ENCODE assay signal across 8 cellular contexts in the genomic region with DNA sequence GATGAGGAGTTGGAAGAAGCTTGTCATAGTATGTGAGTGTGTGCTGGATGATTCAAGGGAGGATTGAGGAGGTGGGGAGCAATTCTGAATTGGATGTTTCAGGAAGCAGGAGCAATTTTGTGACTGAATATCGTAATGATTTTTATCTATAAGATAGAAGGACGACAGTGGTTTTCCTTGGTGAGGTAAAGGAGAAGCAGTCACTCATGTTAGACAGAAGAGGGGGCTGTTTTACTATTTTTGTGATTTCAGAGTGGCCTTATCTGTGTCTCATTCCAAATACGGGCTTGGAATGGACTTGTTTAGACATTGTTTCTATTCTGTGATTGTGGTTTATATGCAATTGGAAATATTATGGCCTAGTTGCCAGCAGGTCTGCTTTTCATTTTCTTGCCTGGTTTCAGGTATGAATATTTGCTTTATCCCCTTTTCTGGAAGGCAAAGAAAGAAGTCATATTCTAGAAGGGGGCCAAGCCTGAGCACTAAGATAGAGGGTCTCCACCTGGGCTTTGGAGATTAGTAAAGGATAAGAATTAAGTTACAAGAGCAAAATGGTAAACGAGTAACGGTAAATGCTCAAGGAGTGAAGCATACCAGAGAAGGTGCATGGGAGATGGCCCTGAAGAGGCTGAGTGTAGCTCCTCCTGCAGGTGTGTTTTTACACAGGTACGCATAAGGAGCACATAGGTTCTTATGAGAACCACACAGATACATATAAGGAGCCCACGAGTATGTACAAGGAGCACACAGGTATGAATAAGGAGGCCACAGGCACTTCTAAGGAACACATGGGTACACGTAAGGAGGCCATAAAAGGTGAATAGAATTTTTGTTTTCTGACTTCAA.
DNase-seq lines count a peak whose midpoint lies in the region; ATAC-seq and TF ChIP-seq lines count a peak whose summit lies in the region.

No MANE protein-coding gene starts in this region.

- H2AFZ ChIP-seq in MM.1S (ENCODE audit: low read length): 0 out of 2 replicates have a peak overlapping the region, but pooled peaks have one; percentile 7

- H3K27ac ChIP-seq in MM.1S (ENCODE audit: low read length): no peak overlapping the region
- H3K27ac ChIP-seq in foreskin keratinocyte: no peak overlapping the region
- no peak overlapping the region for H3K27ac ChIP-seq in tibial nerve

- 59 to 60% methylated on average over 8 of the region's 8 CpGs for WGBS in tibial nerve, 2 donors

- H3K9me2 ChIP-seq in MM.1S (replicated peaks; ENCODE audit: insufficient read depth, low read length): no peaks in the 10 kb centered on the region

- DNase-seq in GM04503 (ENCODE audit: low read depth) (peak; percentile 14), MM.1S (peak; percentile 63), SIG-M5 treated with dmso at 0.1 percent for 504 hours (lab: John Stamatoyannopoulos, UW; ENCODE audit: unreplicated experiment) (peak; percentile 77), foreskin keratinocyte (peak; percentile 42 to 67), tibial nerve (ENCODE audit: low spot score in 2 of 2) (no peak)
- DNase-seq in activated T-cell treated with anti-CD3 and anti-CD28 coated beads, Interleukin-2, amount 50 U/mL, for 24 hours: no peak

- H3K27ac Mint-ChIP-seq in activated T-cell treated with anti-CD3 and anti-CD28 coated beads, Interleukin-2, amount 50 U/mL, for 24 hours: no peak overlapping the region

- H3K79me2 ChIP-seq in MM.1S (ENCODE audit: low read length): no peaks in the 10 kb centered on the region

- no peaks in the 10 kb centered on the region for H3K36me3 Mint-ChIP-seq in activated T-cell treated with anti-CD3 and anti-CD28 coated beads, Interleukin-2, amount 50 U/mL, for 24 hours (ENCODE audit: low read depth)

- ATAC-seq in foreskin keratinocyte (peak; percentile 73), GM18861 (IDR thresholded peaks at IDR 0.05; ENCODE audit: unreplicated experiment) (no peak), GM19452 (IDR thresholded peaks at IDR 0.05; ENCODE audit: unreplicated experiment) (no peak)

- H3K9me3 Mint-ChIP-seq in activated T-cell treated with anti-CD3 and anti-CD28 coated beads, Interleukin-2, amount 50 U/mL, for 24 hours: peaks cover 7% of the 10 kb centered on the region

- no peak for TF ChIP-seq POLR2A in tibial nerve (IDR thresholded peaks at IDR 0.05)

- no peaks in the 10 kb centered on the region for H3K27me3 Mint-ChIP-seq in activated T-cell treated with anti-CD3 and anti-CD28 coated beads, Interleukin-2, amount 50 U/mL, for 24 hours

- no peaks in the 10 kb centered on the region for H4K20me1 ChIP-seq in MM.1S (ENCODE audit: insufficient read depth, low read length)

- no peak overlapping the region for H3K4me2 ChIP-seq in MM.1S (ENCODE audit: low read depth, low read length)

- no peak overlapping the region for H3K9ac ChIP-seq in MM.1S (ENCODE audit: low read length)

- no peaks in the 10 kb centered on the region for H3F3A ChIP-seq in MM.1S (ENCODE audit: insufficient read depth, low read length)

- no peak overlapping the region for H3K4me3 ChIP-seq in MM.1S (ENCODE audit: low read length)
- no peak overlapping the region for H3K4me3 ChIP-seq in tibial nerve

- H3K27me3 ChIP-seq in MM.1S (replicated peaks; ENCODE audit: insufficient read depth, low read length) (no peaks in the 10 kb centered on the region), foreskin keratinocyte (no peaks in the 10 kb centered on the region), tibial nerve (no peaks in the 10 kb centered on the region)

- no peak for TF ChIP-seq EP300 in tibial nerve (IDR thresholded peaks at IDR 0.05)

- H3K4me1 ChIP-seq in MM.1S (ENCODE audit: low read length) (no peaks in the 10 kb centered on the region), foreskin keratinocyte (peaks cover 6% of the 10 kb centered on the region), tibial nerve (peaks cover 0 to 9% (median 0%) of the 10 kb centered on the region in 4 donors)

- TF ChIP-seq CTCF in MM.1S (IDR thresholded peaks at IDR 0.05; ENCODE audit: low read length) (peak; percentile 67), foreskin keratinocyte (conservative IDR thresholded peaks at IDR 0.05) (peak; percentile 82), tibial nerve (IDR thresholded peaks at IDR 0.05) (peak in 2 of 5 experiments; percentile 17 to 23)

- H3K4me3 Mint-ChIP-seq in activated T-cell treated with anti-CD3 and anti-CD28 coated beads, Interleukin-2, amount 50 U/mL, for 24 hours: no peak overlapping the region

- no peaks in the 10 kb centered on the region for H3K4me1 Mint-ChIP-seq in activated T-cell treated with anti-CD3 and anti-CD28 coated beads, Interleukin-2, amount 50 U/mL, for 24 hours (ENCODE audit: low read depth)

- no peaks in the 10 kb centered on the region for H3K36me3 ChIP-seq in MM.1S (replicated peaks; ENCODE audit: insufficient read depth, low read length)
- no peaks in the 10 kb centered on the region for H3K36me3 ChIP-seq in tibial nerve

- H3K9me3 ChIP-seq in MM.1S (replicated peaks; ENCODE audit: insufficient read depth, low read length): no peaks in the 10 kb centered on the region
- H3K9me3 ChIP-seq in tibial nerve: peaks cover 0 to 16% (median 0%) of the 10 kb centered on the region in 4 donors

Comparison
In these comparisons a context has a peak if more than half of its experiments do, and no peak if none do; other contexts are left out.
1. DNase-seq: peak in GM04503 (single experiment), MM.1S (single experiment), SIG-M5 treated with dmso at 0.1 percent for 504 hours (single experiment) and foreskin keratinocyte (2 of 2); none in activated T-cell treated with anti-CD3 and anti-CD28 coated beads, Interleukin-2, amount 50 U/mL, for 24 hours (single experiment) and tibial nerve (0 of 2).